Comparison of ENCODE assay signal across 8 cellular contexts in genomic region chr12:7142057-7142644, GRCh38. TPM values are rescaled to one million over a fixed set of nuclear protein-coding genes. Genes with fewer than 3 reads are reported as not detected.
A peak's percentile ranks its signal among the peaks of the same experiment; 100 is the strongest.
DNase-seq lines count a peak whose midpoint lies in the region; ATAC-seq and TF ChIP-seq lines count a peak whose summit lies in the region.

No MANE protein-coding gene starts in this region.

- TF ChIP-seq POLR2A in Peyer's patch (IDR thresholded peaks at IDR 0.05) = no peak

- POLR2A ChIA-PET in CD4-positive, alpha-beta T cell (lab: Charles Lee) = no interaction called here
- POLR2A ChIA-PET in HEK293T (lab: Yijun Ruan, JAX) = no interaction called here

- no peaks in the 10 kb centered on the region for H3K4me1 ChIP-seq in Peyer's patch

- peak; percentile 20 to 56 (median 42) for DNase-seq in CD4-positive, alpha-beta T cell
- DNase-seq in HEK293T (ENCODE audit: extremely low spot score) (peak; percentile 72), Peyer's patch (peak in 2 of 3 donors; percentile 41 to 69), globus pallidus (ENCODE audit: low spot score) (peak; percentile 16), renal cortical epithelial cell (ENCODE audit: low read depth) (peak; percentile 28), ureter (ENCODE audit: low spot score) (no peak)
- peak; percentile 32 for DNase-seq in activated T-helper 1 cell treated with anti-CD3 and anti-CD28 coated beads, Interleukin-12 subunit alpha, Interleukin-12 subunit beta, Interleukin-2, Interleukin-4 antibody, amounts not matched to agents 30 ng/mL and 10 ng/mL and 1 ng/mL, durations not matched to agents 14 hours and 24 hours and 36 hours (ENCODE audit: low spot score)

- no peaks in the 10 kb centered on the region for H3K9me3 Mint-ChIP-seq in CD4-positive, alpha-beta T cell
- no peaks in the 10 kb centered on the region for H3K9me3 Mint-ChIP-seq in activated T-helper 1 cell treated with anti-CD3 and anti-CD28 coated beads, Interleukin-12 subunit alpha, Interleukin-12 subunit beta, Interleukin-2, Interleukin-4 antibody, amounts not matched to agents 30 ng/mL and 10 ng/mL and 1 ng/mL, durations not matched to agents 14 hours and 24 hours and 36 hours

- no peaks in the 10 kb centered on the region for H3K27me3 ChIP-seq in CD4-positive, alpha-beta T cell (ENCODE audit: control insufficient read depth, insufficient read depth, low read length)
- no peaks in the 10 kb centered on the region for H3K27me3 ChIP-seq in Peyer's patch

- no peak overlapping the region for H3K27ac Mint-ChIP-seq in CD4-positive, alpha-beta T cell
- H3K27ac Mint-ChIP-seq in activated T-helper 1 cell treated with anti-CD3 and anti-CD28 coated beads, Interleukin-12 subunit alpha, Interleukin-12 subunit beta, Interleukin-2, Interleukin-4 antibody, amounts not matched to agents 30 ng/mL and 10 ng/mL and 1 ng/mL, durations not matched to agents 14 hours and 24 hours and 36 hours = peak overlapping the region; percentile 24

- H3K36me3 Mint-ChIP-seq in CD4-positive, alpha-beta T cell (ENCODE audit: low read depth) = peaks cover 77% of the 10 kb centered on the region
- peaks cover 55% of the 10 kb centered on the region for H3K36me3 Mint-ChIP-seq in activated T-helper 1 cell treated with anti-CD3 and anti-CD28 coated beads, Interleukin-12 subunit alpha, Interleukin-12 subunit beta, Interleukin-2, Interleukin-4 antibody, amounts not matched to agents 30 ng/mL and 10 ng/mL and 1 ng/mL, durations not matched to agents 14 hours and 24 hours and 36 hours (ENCODE audit: low read depth)

- intact Hi-C loops in CD4-positive, alpha-beta T cell (cut with DNase I, micrococcal nuclease) = loop anchor here (1.0 to 2.0 kb wide), 3 partner anchors 46 to 496 kb away; no protein-coding TSS in a partner anchor
- intact Hi-C loops in activated T-helper 1 cell treated with anti-CD3 and anti-CD28 coated beads, Interleukin-12 subunit alpha, Interleukin-12 subunit beta, Interleukin-2, Interleukin-4 antibody, amounts not matched to agents 30 ng/mL and 10 ng/mL and 1 ng/mL, durations not matched to agents 14 hours and 24 hours and 36 hours (cut with micrococcal nuclease) = loop anchor here (1.0 to 2.0 kb wide), 3 partner anchors 47 to 496 kb away; partner anchors contain the start of gene PEX5

- no peaks in the 10 kb centered on the region for H3K27me3 Mint-ChIP-seq in CD4-positive, alpha-beta T cell
- H3K27me3 Mint-ChIP-seq in activated T-helper 1 cell treated with anti-CD3 and anti-CD28 coated beads, Interleukin-12 subunit alpha, Interleukin-12 subunit beta, Interleukin-2, Interleukin-4 antibody, amounts not matched to agents 30 ng/mL and 10 ng/mL and 1 ng/mL, durations not matched to agents 14 hours and 24 hours and 36 hours (ENCODE audit: insufficient read depth) = no peaks in the 10 kb centered on the region

- peak; percentile 90 for ATAC-seq in CD4-positive, alpha-beta T cell (ENCODE audit: poor library complexity)
- ATAC-seq in GM19351 (IDR thresholded peaks at IDR 0.05; ENCODE audit: unreplicated experiment) = no peak

- H3K36me3 ChIP-seq in Peyer's patch = peaks cover 0 to 15% (median 0%) of the 10 kb centered on the region in 3 donors

- no peak overlapping the region for H3K4me3 ChIP-seq in Peyer's patch

- H3K4me1 Mint-ChIP-seq in CD4-positive, alpha-beta T cell (ENCODE audit: low read depth) = no peaks in the 10 kb centered on the region
- peaks cover 6% of the 10 kb centered on the region for H3K4me1 Mint-ChIP-seq in activated T-helper 1 cell treated with anti-CD3 and anti-CD28 coated beads, Interleukin-12 subunit alpha, Interleukin-12 subunit beta, Interleukin-2, Interleukin-4 antibody, amounts not matched to agents 30 ng/mL and 10 ng/mL and 1 ng/mL, durations not matched to agents 14 hours and 24 hours and 36 hours (ENCODE audit: low read depth)

- H3K4me3 Mint-ChIP-seq in CD4-positive, alpha-beta T cell = no peak overlapping the region
- no peak overlapping the region for H3K4me3 Mint-ChIP-seq in activated T-helper 1 cell treated with anti-CD3 and anti-CD28 coated beads, Interleukin-12 subunit alpha, Interleukin-12 subunit beta, Interleukin-2, Interleukin-4 antibody, amounts not matched to agents 30 ng/mL and 10 ng/mL and 1 ng/mL, durations not matched to agents 14 hours and 24 hours and 36 hours

- CTCF ChIA-PET in CD4-positive, alpha-beta T cell (lab: Charles Lee) = interaction anchor here (0.6 to 1.6 kb wide), 3 partner anchors 17 to 47 kb away, joined by 3 to 6 read pairs (median 3); partner anchors contain the start of gene PEX5
- CTCF ChIA-PET in HEK293T (lab: Yijun Ruan, JAX) = interaction anchor here (0.6 to 1.0 kb wide), 3 partner anchors 13 to 506 kb away, joined by 3 to 5 read pairs (median 5); no protein-coding TSS in a partner anchor

- peak; percentile 48 for TF ChIP-seq CTCF in CD4-positive, alpha-beta T cell (IDR thresholded peaks at IDR 0.05)
- peak in 5 of 6 experiments; percentile 23 to 64 (median 56) for TF ChIP-seq CTCF in Peyer's patch (IDR thresholded peaks at IDR 0.05)

- no peak overlapping the region for H3K27ac ChIP-seq in CD4-positive, alpha-beta T cell (ENCODE audit: low read depth, low read length)
- no peak overlapping the region for H3K27ac ChIP-seq in Peyer's patch

- H3K9me3 ChIP-seq in CD4-positive, alpha-beta T cell (ENCODE audit: control insufficient read depth, low read length) = no peaks in the 10 kb centered on the region
- H3K9me3 ChIP-seq in Peyer's patch = no peaks in the 10 kb centered on the region

TF ChIP-seq in HEK293T, 16 proteins besides CTCF, POLR2A, EP300 and RAD21:
- TF ChIP-seq BHLHE40 (IDR thresholded peaks at IDR 0.05; ENCODE audit: borderline replicate concordance) (no peak), FOXM1 (IDR thresholded peaks at IDR 0.05; ENCODE audit: borderline replicate concordance) (no peak), ARNT (IDR thresholded peaks at IDR 0.05) (no peak), FOXK2 (IDR thresholded peaks at IDR 0.05) (no peak), FOXA1 (IDR thresholded peaks at IDR 0.05) (no peak)

RNA-seq across cellular contexts. Expression of gene CLSTN3, which starts 12.0 kb away (rescaled TPM):
- total RNA-seq in CD4-positive, alpha-beta T cell = 10 to 100 TPM; 29.1 to 33.9 TPM
- total RNA-seq in Peyer's patch (100 to 1,000 TPM in 1 of 4 donors, 10 to 100 TPM in 3; 35.0 to 120 (median 57.3) TPM), renal cortical epithelial cell (34.6 and 106 TPM in 2 replicates), ureter (48.2 TPM)
- total RNA-seq in activated T-helper 1 cell treated with anti-CD3 and anti-CD28 coated beads, Interleukin-12 subunit alpha, Interleukin-12 subunit beta, Interleukin-2, Interleukin-4 antibody, amounts not matched to agents 30 ng/mL and 10 ng/mL and 1 ng/mL, durations not matched to agents 14 hours and 24 hours and 36 hours = 48.5 and 50.8 TPM in 2 replicates

RNA-seq across cellular contexts. Expression of gene RBP5, which starts 13.5 kb away (rescaled TPM):
- total RNA-seq in CD4-positive, alpha-beta T cell = not detected
- 10 to 100 TPM in 1 of 4 donors, 1 to 10 TPM in 2, not detected in 1; 3.7 to 64.4 (median 4.3) TPM for total RNA-seq in Peyer's patch
- 0.51 TPM in 1 of 2 replicates, not detected in the other for total RNA-seq in activated T-helper 1 cell treated with anti-CD3 and anti-CD28 coated beads, Interleukin-12 subunit alpha, Interleukin-12 subunit beta, Interleukin-2, Interleukin-4 antibody, amounts not matched to agents 30 ng/mL and 10 ng/mL and 1 ng/mL, durations not matched to agents 14 hours and 24 hours and 36 hours
- 1.1 TPM in 1 of 2 replicates, not detected in the other for total RNA-seq in renal cortical epithelial cell
- 7.5 TPM for total RNA-seq in ureter

RNA-seq across cellular contexts. Expression of gene C1RL, which starts 33.1 kb away (rescaled TPM):
- total RNA-seq in CD4-positive, alpha-beta T cell = 10 to 100 TPM; 12.2 to 14.1 TPM
- total RNA-seq in Peyer's patch = 10 to 100 TPM; 44.6 to 87.7 (median 51.5) TPM
- total RNA-seq in activated T-helper 1 cell treated with anti-CD3 and anti-CD28 coated beads, Interleukin-12 subunit alpha, Interleukin-12 subunit beta, Interleukin-2, Interleukin-4 antibody, amounts not matched to agents 30 ng/mL and 10 ng/mL and 1 ng/mL, durations not matched to agents 14 hours and 24 hours and 36 hours = 21.5 and 21.8 TPM in 2 replicates
- 31.4 and 68.7 TPM in 2 replicates for total RNA-seq in renal cortical epithelial cell
- total RNA-seq in ureter = 110 TPM

RNA-seq across cellular contexts. Expression of gene PEX5, which starts 47.3 kb away (rescaled TPM):
- total RNA-seq in CD4-positive, alpha-beta T cell = 10 to 100 TPM; 22.9 TPM
- 10 to 100 TPM; 26.1 to 47.0 (median 37.7) TPM for total RNA-seq in Peyer's patch
- 39.9 and 42.4 TPM in 2 replicates for total RNA-seq in activated T-helper 1 cell treated with anti-CD3 and anti-CD28 coated beads, Interleukin-12 subunit alpha, Interleukin-12 subunit beta, Interleukin-2, Interleukin-4 antibody, amounts not matched to agents 30 ng/mL and 10 ng/mL and 1 ng/mL, durations not matched to agents 14 hours and 24 hours and 36 hours
- 24.8 and 36.5 TPM in 2 replicates for total RNA-seq in renal cortical epithelial cell
- total RNA-seq in ureter = 36.7 TPM

RNA-seq across cellular contexts. Expression of gene C1R, which starts 49.9 kb away (rescaled TPM):
- 1 to 10 TPM; 3.1 to 4.0 TPM for total RNA-seq in CD4-positive, alpha-beta T cell
- total RNA-seq in Peyer's patch (100 to 1,000 TPM in 3 of 4 donors, 10 to 100 TPM in 1; 27.5 to 151 (median 125) TPM), renal cortical epithelial cell (4.2 and 82.9 TPM in 2 replicates), ureter (455 TPM)
- total RNA-seq in activated T-helper 1 cell treated with anti-CD3 and anti-CD28 coated beads, Interleukin-12 subunit alpha, Interleukin-12 subunit beta, Interleukin-2, Interleukin-4 antibody, amounts not matched to agents 30 ng/mL and 10 ng/mL and 1 ng/mL, durations not matched to agents 14 hours and 24 hours and 36 hours = 1.7 and 2.0 TPM in 2 replicates
